Comparison of ENCODE assay signal across 8 cellular contexts in genomic region chr12:121992059-121992879, GRCh38. TPM values are rescaled to one million over a fixed set of nuclear protein-coding genes. Genes with fewer than 3 reads are reported as not detected.
DNase-seq lines count a peak whose midpoint lies in the region; ATAC-seq lines count a peak whose summit lies in the region.

No MANE protein-coding gene starts in this region.

- peak; percentile 66 for ATAC-seq in GM19328 (IDR thresholded peaks at IDR 0.05; ENCODE audit: unreplicated experiment)
- peak; percentile 54 for ATAC-seq in HG03457 (IDR thresholded peaks at IDR 0.05; ENCODE audit: unreplicated experiment)
- no peak for ATAC-seq in left colon

- intact Hi-C loops in left colon (cut with DNase I, micrococcal nuclease): no loop called here

- DNase-seq in AG20443 (ENCODE audit: low spot score) (peak; percentile 94), dermis blood vessel endothelial cell (peak; percentile 98), renal cortical epithelial cell (ENCODE audit: low read depth) (peak; percentile 99), NCI-H187 (lab: John Stamatoyannopoulos, UW) (no peak), left colon (no peak)
- peak; percentile 21 for DNase-seq in activated CD4-positive, alpha-beta T cell treated with anti-CD3 and anti-CD28 coated beads for 1 hour

RNA-seq across cellular contexts. Expression of gene BCL7A, which starts 29.4 kb away (rescaled TPM):
- total RNA-seq in dermis blood vessel endothelial cell (4.6 and 6.8 TPM in 2 replicates), renal cortical epithelial cell (9.7 and 24.8 TPM in 2 replicates), left colon (1 to 10 TPM; 6.5 to 6.7 TPM)

Comparison
In these comparisons a context has a peak if more than half of its experiments do, and no peak if none do; other contexts are left out.
1. DNase-seq: peak in AG20443 (single experiment), activated CD4-positive, alpha-beta T cell treated with anti-CD3 and anti-CD28 coated beads for 1 hour (single experiment), dermis blood vessel endothelial cell (single experiment) and renal cortical epithelial cell (single experiment); none in NCI-H187 (0 of 2) and left colon (0 of 2).